Comparison of ENCODE assay signal across 32 cellular contexts in genomic region chr4:83828601-83829000, GRCh38.
"Had no signal": no experiment of that assay in that cellular context is flagged by ENCODE, and none has a peak within 500 bp of the region (broad histone marks: within the 10 kb centered on the region; RNA-seq: fewer than 3 reads in every experiment).

No MANE protein-coding gene starts in this region.

- H3K4me1 ChIP-seq: adrenal gland, ascending aorta, gastroesophageal sphincter, sigmoid colon, suprapubic skin, tibial artery, upper lobe of right lung had no signal

- H3K36me3 Mint-ChIP-seq: activated naive CD8-positive, alpha-beta T cell; naive thymus-derived CD4-positive, alpha-beta T cell had no signal

- H3K4me3 Mint-ChIP-seq: activated CD4-positive, alpha-beta T cell treated with anti-CD3 and anti-CD28 coated beads for 36 hours; activated CD8-positive, alpha-beta T cell treated with anti-CD3 and anti-CD28 coated beads, Interleukin-2, amount 10 ng/mL, durations not matched to agents 7 days and 5 days; activated naive CD8-positive, alpha-beta T cell; activated T-cell treated with anti-CD3 and anti-CD28 coated beads, Interleukin-2, amount 50 U/mL, for 72 hours; naive thymus-derived CD4-positive, alpha-beta T cell; T-helper 2 cell treated with Interferon-gamma antibody and Interleukin-4, amounts not matched to agents 5 μg/mL and 100 μg/mL, for 36 hours had no signal

- H3K27ac ChIP-seq: adrenal gland, ascending aorta, brain microvascular endothelial cell, coronary artery, dorsolateral prefrontal cortex, gastroesophageal sphincter, hepatocyte, ovary, sigmoid colon, suprapubic skin, tibial artery, upper lobe of right lung had no signal

- H3K27me3 ChIP-seq: adrenal gland, ascending aorta, brain microvascular endothelial cell, gastroesophageal sphincter, hepatocyte, ovary, sigmoid colon, suprapubic skin, tibial artery, upper lobe of right lung had no signal

- H3K4me2 ChIP-seq: hepatocyte, smooth muscle cell had no signal

- H3K4me3 ChIP-seq: adrenal gland, ascending aorta, coronary artery, dorsolateral prefrontal cortex, gastroesophageal sphincter, hepatocyte, ovary, sigmoid colon, smooth muscle cell, suprapubic skin, tibial artery, upper lobe of right lung had no signal

- H2AFZ ChIP-seq: hepatocyte had no signal

- H3K9me3 ChIP-seq: adrenal gland, ascending aorta, gastroesophageal sphincter, ovary, suprapubic skin, tibial artery, upper lobe of right lung had no signal

- H3K36me3 ChIP-seq: adrenal gland, ascending aorta, brain microvascular endothelial cell, gastroesophageal sphincter, ovary, sigmoid colon, suprapubic skin, tibial artery, upper lobe of right lung had no signal

- ATAC-seq: activated CD4-positive, alpha-beta T cell treated with anti-CD3 and anti-CD28 coated beads for 36 hours; activated CD8-positive, alpha-beta T cell treated with anti-CD3 and anti-CD28 coated beads, Interleukin-2, amount 10 ng/mL, durations not matched to agents 7 days and 5 days; activated T-cell treated with anti-CD3 and anti-CD28 coated beads, Interleukin-2, amount 50 U/mL, for 72 hours; gastroesophageal sphincter; left colon; naive thymus-derived CD4-positive, alpha-beta T cell; upper lobe of right lung had no signal

- DNase-seq: activated CD4-positive, alpha-beta T cell treated with anti-CD3 and anti-CD28 coated beads for 36 hours; activated CD4-positive, CD25-positive, alpha-beta regulatory T cell; activated CD8-positive, alpha-beta T cell treated with anti-CD3 and anti-CD28 coated beads, Interleukin-2, amount 10 ng/mL, durations not matched to agents 7 days and 5 days; activated effector memory CD4-positive, alpha-beta T cell treated with Interleukin-2 at 50 U/mL for 16 hours; activated naive CD4-positive, alpha-beta T cell treated with Interleukin-2 at 50 U/mL for 16 hours; activated T-cell treated with anti-CD3 and anti-CD28 coated beads for 4 hours; activated T-cell treated with anti-CD3 and anti-CD28 coated beads, Interleukin-2, amount 50 U/mL, for 72 hours; adrenal gland; brain microvascular endothelial cell; dorsolateral prefrontal cortex; effector memory CD4-positive, alpha-beta T cell; kidney; left colon; mammary epithelial cell; midbrain; naive thymus-derived CD4-positive, alpha-beta T cell; ovary; sigmoid colon; stimulated activated CD4-positive, alpha-beta T cell treated with anti-CD3 and anti-CD28 coated beads, Interleukin-15, amount 100 ng/mL, for 24 hours; stimulated activated CD4-positive, alpha-beta T cell treated with anti-CD3 and anti-CD28 coated beads, Interleukin-2, amount 100 ng/mL, for 24 hours; stimulated activated naive CD4-positive, alpha-beta T cell; tibial artery; upper lobe of right lung had no signal

- H3K27me3 Mint-ChIP-seq: activated naive CD8-positive, alpha-beta T cell; progenitor cell of endocrine pancreas had no signal

- H3K4me1 Mint-ChIP-seq: activated CD4-positive, alpha-beta T cell treated with anti-CD3 and anti-CD28 coated beads for 36 hours; naive thymus-derived CD4-positive, alpha-beta T cell had no signal

- H3K27ac Mint-ChIP-seq: activated CD4-positive, alpha-beta T cell treated with anti-CD3 and anti-CD28 coated beads for 36 hours; activated CD8-positive, alpha-beta T cell treated with anti-CD3 and anti-CD28 coated beads, Interleukin-2, amount 10 ng/mL, durations not matched to agents 7 days and 5 days; activated naive CD8-positive, alpha-beta T cell; activated T-cell treated with anti-CD3 and anti-CD28 coated beads, Interleukin-2, amount 50 U/mL, for 72 hours; naive thymus-derived CD4-positive, alpha-beta T cell; progenitor cell of endocrine pancreas; T-helper 2 cell treated with Interferon-gamma antibody and Interleukin-4, amounts not matched to agents 5 μg/mL and 100 μg/mL, for 36 hours had no signal

- H3K9me3 Mint-ChIP-seq: T-helper 2 cell treated with Interferon-gamma antibody and Interleukin-4, amounts not matched to agents 5 μg/mL and 100 μg/mL, for 36 hours had no signal
